1 cellular context compared by ENCODE assay signal in genomic region chr6:118500130-118501015, GRCh38.
A peak's percentile ranks its signal among the peaks of the same experiment; 100 is the strongest.
TF ChIP-seq lines count a peak whose summit lies in the region.

No MANE protein-coding gene starts in this region.

TF ChIP-seq in IMR-90, 13 proteins besides CTCF, POLR2A, EP300 and RAD21:
- TF ChIP-seq ELK1 (IDR thresholded peaks at IDR 0.05; ENCODE audit: borderline replicate concordance, low read depth, low read length) (no peak), CHD1 (IDR thresholded peaks at IDR 0.05; ENCODE audit: low read depth, low read length) (no peak), FOS (IDR thresholded peaks at IDR 0.05; ENCODE audit: low read depth, low read length) (no peak), RCOR1 (IDR thresholded peaks at IDR 0.05; ENCODE audit: insufficient replicate concordance, low read length) (no peak), NFE2L2 (IDR thresholded peaks at IDR 0.05; ENCODE audit: low read depth, low read length) (no peak), MAFK (IDR thresholded peaks at IDR 0.05; ENCODE audit: low read depth, low read length) (no peak), CEBPB (IDR thresholded peaks at IDR 0.05; ENCODE audit: low read depth, low read length) (0 out of 2 replicates have a peak, but pooled peaks have one; percentile 41)
TF ChIP-seq in IMR-90: peak in this region for 1.
